1 cellular context compared by ENCODE assay signal in the genomic region with DNA sequence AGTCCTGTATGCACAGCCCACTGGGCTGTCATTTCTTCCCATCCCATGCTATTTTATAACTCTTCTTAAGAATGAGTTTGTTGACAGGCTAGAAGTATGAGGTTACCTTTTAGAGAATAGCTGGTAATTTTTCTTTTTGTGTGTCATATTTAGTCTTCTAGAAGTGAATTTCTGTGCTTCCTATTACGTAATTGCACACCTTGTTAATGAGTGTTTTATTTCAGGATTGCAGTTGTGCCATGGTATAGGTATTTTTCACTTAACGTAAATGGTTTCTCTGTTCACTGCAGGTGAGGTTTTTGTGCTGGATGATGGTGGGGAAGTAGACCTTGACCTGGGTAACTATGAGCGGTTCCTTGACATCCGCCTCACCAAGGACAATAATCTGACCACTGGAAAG.
TF ChIP-seq lines count a peak whose summit lies in the region.

No MANE protein-coding gene starts in this region.

TF ChIP-seq in IMR-90, 13 proteins besides CTCF, POLR2A, EP300 and RAD21:
- TF ChIP-seq RCOR1 (IDR thresholded peaks at IDR 0.05; ENCODE audit: insufficient replicate concordance, low read length) (no peak), BHLHE40 (IDR thresholded peaks at IDR 0.05; ENCODE audit: low read depth, low read length) (no peak), CEBPB (IDR thresholded peaks at IDR 0.05; ENCODE audit: low read depth, low read length) (peak; percentile 72), RFX5 (IDR thresholded peaks at IDR 0.05; ENCODE audit: low read depth, low read length) (no peak)
